1 cellular context compared by ENCODE assay signal in genomic region chr3:38397320-38397719, GRCh38.
A peak's percentile ranks its signal among the peaks of the same experiment; 100 is the strongest.
TF ChIP-seq lines count a peak whose summit lies in the region.

No MANE protein-coding gene starts in this region.

TF ChIP-seq in HepG2, 621 proteins besides CTCF, POLR2A, EP300 and RAD21 (continued from another document and continues in another):
- TF ChIP-seq ZBED4 (CRISPR knock-in tag; IDR thresholded peaks at IDR 0.05; ENCODE audit: borderline replicate concordance), result no peak
- TF ChIP-seq ZNF460 (CRISPR knock-in tag; IDR thresholded peaks at IDR 0.05; ENCODE audit: borderline replicate concordance), result no peak
- no peak for TF ChIP-seq ZNF383 (CRISPR knock-in tag; IDR thresholded peaks at IDR 0.05; ENCODE audit: borderline replicate concordance)
- TF ChIP-seq GLI4 (CRISPR knock-in tag; IDR thresholded peaks at IDR 0.05; ENCODE audit: borderline replicate concordance), result no peak
- peak; percentile 36 for TF ChIP-seq PAXIP1 (CRISPR knock-in tag; conservative IDR thresholded peaks at IDR 0.05)
- TF ChIP-seq EEA1 (CRISPR knock-in tag; IDR thresholded peaks at IDR 0.05; ENCODE audit: borderline replicate concordance), result no peak
- TF ChIP-seq BATF2 (CRISPR knock-in tag; IDR thresholded peaks at IDR 0.05), result no peak
- TF ChIP-seq SMC3 (IDR thresholded peaks at IDR 0.05; ENCODE audit: low read length), result no peak
- TF ChIP-seq TOE1 (CRISPR knock-in tag; IDR thresholded peaks at IDR 0.05), result no peak
- 0 out of 2 replicates have a peak, but pooled peaks have one; percentile 23 for TF ChIP-seq ZNF205 (CRISPR knock-in tag; IDR thresholded peaks at IDR 0.05)
- no peak for TF ChIP-seq EED (CRISPR knock-in tag; IDR thresholded peaks at IDR 0.05)
- TF ChIP-seq ATF2 (CRISPR knock-in tag; IDR thresholded peaks at IDR 0.05), result no peak
- no peak; the same call in 1 of the 2 replicates for TF ChIP-seq ZNF605 (CRISPR knock-in tag; IDR thresholded peaks at IDR 0.05)
- TF ChIP-seq HDAC1 (CRISPR knock-in tag; IDR thresholded peaks at IDR 0.05), result no peak
- TF ChIP-seq ZMYM4 (CRISPR knock-in tag; IDR thresholded peaks at IDR 0.05), result peak; percentile 38; the same call in 1 of the 2 replicates
- no peak for TF ChIP-seq GABPB1 (CRISPR knock-in tag; IDR thresholded peaks at IDR 0.05)
- no peak for TF ChIP-seq ZNF496 (CRISPR knock-in tag; IDR thresholded peaks at IDR 0.05; ENCODE audit: insufficient replicate concordance)
- TF ChIP-seq ZNF569 (CRISPR knock-in tag; IDR thresholded peaks at IDR 0.05; ENCODE audit: borderline replicate concordance), result no peak
- TF ChIP-seq ZNF770 (CRISPR knock-in tag; IDR thresholded peaks at IDR 0.05), result no peak
- TF ChIP-seq RBFOX2 (IDR thresholded peaks at IDR 0.05; ENCODE audit: low read depth, low read length), result no peak
- 0 out of 2 replicates have a peak, but pooled peaks have one; percentile 19 for TF ChIP-seq GATAD2A (CRISPR knock-in tag; IDR thresholded peaks at IDR 0.05)
- no peak for TF ChIP-seq ZNF329 (CRISPR knock-in tag; IDR thresholded peaks at IDR 0.05; ENCODE audit: low read depth)
- TF ChIP-seq ZNF597 (CRISPR knock-in tag; IDR thresholded peaks at IDR 0.05), result no peak
- TF ChIP-seq ZNF777 (CRISPR knock-in tag; IDR thresholded peaks at IDR 0.05), result no peak
- no peak for TF ChIP-seq STAT6 (CRISPR knock-in tag; IDR thresholded peaks at IDR 0.05; ENCODE audit: borderline replicate concordance)
- TF ChIP-seq ZNF607 (CRISPR knock-in tag; IDR thresholded peaks at IDR 0.05; ENCODE audit: borderline replicate concordance), result 0 out of 2 replicates have a peak, but pooled peaks have one; percentile 34
- TF ChIP-seq AFF4 (CRISPR knock-in tag; IDR thresholded peaks at IDR 0.05), result no peak
- TF ChIP-seq KLF15 (CRISPR knock-in tag; IDR thresholded peaks at IDR 0.05; ENCODE audit: borderline replicate concordance), result no peak; the same call in 1 of the 2 replicates
- no peak for TF ChIP-seq RFX3 (CRISPR knock-in tag; IDR thresholded peaks at IDR 0.05)
- TF ChIP-seq IKZF5 (CRISPR knock-in tag; IDR thresholded peaks at IDR 0.05), result no peak
- 0 out of 2 replicates have a peak, but pooled peaks have one; percentile 39 for TF ChIP-seq ATAD3A (CRISPR knock-in tag; IDR thresholded peaks at IDR 0.05)
- TF ChIP-seq SRY (CRISPR knock-in tag; IDR thresholded peaks at IDR 0.05), result no peak
- no peak for TF ChIP-seq TIGD3 (CRISPR knock-in tag; IDR thresholded peaks at IDR 0.05; ENCODE audit: borderline replicate concordance)
- no peak for TF ChIP-seq SALL2 (CRISPR knock-in tag; IDR thresholded peaks at IDR 0.05)
- peak; percentile 57 for TF ChIP-seq ELF3 (CRISPR knock-in tag; IDR thresholded peaks at IDR 0.05)
